In the genomic region with DNA sequence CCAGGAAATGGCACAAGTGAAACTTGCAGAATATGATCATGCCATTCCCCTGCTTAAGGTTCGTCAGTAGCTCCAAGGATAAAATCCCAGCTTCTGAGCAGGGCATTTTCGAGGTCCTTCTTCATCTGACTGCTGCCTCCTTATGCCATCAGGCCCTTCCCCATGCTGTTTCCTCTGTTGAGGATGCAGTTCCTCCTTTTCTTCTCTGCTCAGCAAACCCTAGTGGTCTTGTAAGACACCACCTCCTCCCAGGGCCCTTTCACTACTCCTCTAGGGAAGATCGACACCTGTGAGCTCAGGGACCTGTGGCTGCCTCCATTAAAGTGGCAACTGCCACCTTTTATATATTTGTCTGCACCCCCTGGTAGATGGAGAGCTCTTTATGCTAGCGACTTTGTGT, we compare ENCODE assay signal across 1 cellular context.
TF ChIP-seq lines count a peak whose summit lies in the region.

No MANE protein-coding gene starts in this region.

TF ChIP-seq in GM23338, 12 proteins besides CTCF, POLR2A, EP300 and RAD21 (continued from another document):
- no peak for TF ChIP-seq ZNF462 (CRISPR knock-in tag; IDR thresholded peaks at IDR 0.05)
- TF ChIP-seq POLR2AphosphoS5 (IDR thresholded peaks at IDR 0.05; ENCODE audit: low read depth), result no peak
- TF ChIP-seq ZNF331 (CRISPR knock-in tag; IDR thresholded peaks at IDR 0.05; ENCODE audit: low read depth), result no peak
- TF ChIP-seq NANOG (IDR thresholded peaks at IDR 0.05; ENCODE audit: borderline replicate concordance), result no peak
- no peak for TF ChIP-seq CREB1 (CRISPR knock-in tag; IDR thresholded peaks at IDR 0.05; ENCODE audit: low read depth)
- no peak for TF ChIP-seq ETS1 (IDR thresholded peaks at IDR 0.05)
